16 cellular contexts compared by ENCODE assay signal in the genomic region with DNA sequence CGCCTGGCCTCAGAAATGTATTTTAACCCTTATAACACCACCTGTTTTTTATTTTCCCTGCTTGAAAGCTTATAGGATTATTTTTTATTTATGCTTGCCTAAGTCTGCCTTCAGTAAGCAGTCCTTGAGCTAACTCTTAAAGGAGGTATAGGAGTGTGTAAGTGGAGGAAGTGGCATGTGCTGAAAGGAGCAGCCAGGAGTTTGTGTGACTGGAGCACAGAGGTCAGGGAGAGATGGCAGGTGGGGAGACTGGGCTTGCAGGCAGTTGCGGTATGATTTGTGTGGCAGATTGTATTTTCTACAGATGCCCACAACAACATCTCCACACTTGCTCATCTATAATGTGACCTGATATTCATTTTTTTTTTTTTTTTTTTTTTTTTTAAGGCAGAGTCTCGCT. TPM values are rescaled to one million over a fixed set of nuclear protein-coding genes. Genes with fewer than 3 reads are reported as not detected.
DNase-seq lines count a peak whose midpoint lies in the region; ATAC-seq and TF ChIP-seq lines count a peak whose summit lies in the region.
"Had no signal": no experiment of that assay in that cellular context is flagged by ENCODE, and none has a peak within 500 bp of the region (broad histone marks: within the 10 kb centered on the region; RNA-seq: fewer than 3 reads in every experiment).

No MANE protein-coding gene starts in this region.

- peak overlapping the region; percentile 22 for H3K9ac ChIP-seq in trophoblast cell (ENCODE audit: low read length)

- TF ChIP-seq POLR2A in gastrocnemius medialis (IDR thresholded peaks at IDR 0.05), result no peak

- H2BK12ac ChIP-seq in trophoblast cell (ENCODE audit: low read length), result no peak overlapping the region

- ATAC-seq in left cardiac atrium, result no peak
- ATAC-seq in gastrocnemius medialis, result peak; percentile 62 to 70
- ATAC-seq in HG03520 (IDR thresholded peaks at IDR 0.05; ENCODE audit: unreplicated experiment), result no peak

- H3K4ac ChIP-seq in trophoblast cell (ENCODE audit: low read depth, low read length), result no peak overlapping the region

- peak overlapping the region; percentile 48 for H3K27ac ChIP-seq in left ventricle myocardium inferior (replicated peaks)
- no peak overlapping the region for H3K27ac ChIP-seq in trophoblast cell (ENCODE audit: low read depth, low read length)
- peak overlapping the region; percentile 70 to 85 (median 83) for H3K27ac ChIP-seq in gastrocnemius medialis

- intact Hi-C loops in left ventricle myocardium inferior (cut with micrococcal nuclease) (no loop called here), left cardiac atrium (cut with DNase I) (no loop called here), gastrocnemius medialis (cut with DNase I; ENCODE audit: low total_unique reads) (no loop called here)

- H3K36me3 ChIP-seq in left ventricle myocardium inferior (no peaks in the 10 kb centered on the region), trophoblast cell (ENCODE audit: control insufficient read depth in 1 of 2, insufficient read depth in 2 of 2, low read length in 2 of 2) (no peaks in the 10 kb centered on the region), gastrocnemius medialis (no peaks in the 10 kb centered on the region)

- peaks cover 9% of the 10 kb centered on the region for H3K4me1 ChIP-seq in left ventricle myocardium inferior
- no peaks in the 10 kb centered on the region for H3K4me1 ChIP-seq in trophoblast cell (ENCODE audit: control insufficient read depth in 1 of 2, insufficient read depth in 2 of 2, low read length in 2 of 2)
- H3K4me1 ChIP-seq in gastrocnemius medialis, result peaks cover 24 to 29% of the 10 kb centered on the region in 2 donors

- H4K12ac ChIP-seq in trophoblast cell (ENCODE audit: low read depth, low read length), result no peak overlapping the region

- no peaks in the 10 kb centered on the region for H3K79me2 ChIP-seq in trophoblast cell (ENCODE audit: control insufficient read depth, insufficient read depth, low read length, poor library complexity)

- no peak overlapping the region for H2BK120ac ChIP-seq in trophoblast cell (ENCODE audit: insufficient read depth, low read length, poor library complexity)

- H3K27me3 ChIP-seq in left ventricle myocardium inferior (ENCODE audit: low read depth), result no peaks in the 10 kb centered on the region
- H3K27me3 ChIP-seq in trophoblast cell (ENCODE audit: insufficient read depth, low read length), result no peaks in the 10 kb centered on the region
- H3K27me3 ChIP-seq in gastrocnemius medialis, result no peaks in the 10 kb centered on the region

- no peaks in the 10 kb centered on the region for H3K79me1 ChIP-seq in trophoblast cell (ENCODE audit: low read length)

- DNase-seq in left ventricle myocardium inferior, result no peak
- no peak for DNase-seq in left cardiac atrium
- DNase-seq in trophoblast cell, result no peak
- no peak for DNase-seq in gastrocnemius medialis
- no peak for DNase-seq in activated gamma-delta T cell (lab: John Stamatoyannopoulos, UW)
- DNase-seq: C1 segment of cervical spinal cord; Calu3; CD4-positive, alpha-beta memory T cell; COR-L47; DMS53; DMS79 treated with DMSO at 0.1 percent for 48 hours; GF-D8; GOT3; H7; HCEC 1CT had no signal

- H2AK5ac ChIP-seq in trophoblast cell (ENCODE audit: low read length), result no peak overlapping the region

- no peak overlapping the region for H4K8ac ChIP-seq in trophoblast cell (ENCODE audit: low read depth, low read length)

- in situ Hi-C loops in gastrocnemius medialis (cut with MboI; ENCODE audit: low sequenced_read_pairs in 4 of 4), result no loop called here

- no peak overlapping the region for H3K4me2 ChIP-seq in trophoblast cell (ENCODE audit: low read length)

- H3K23ac ChIP-seq in trophoblast cell (ENCODE audit: low read length), result no peak overlapping the region

- H3K18ac ChIP-seq in trophoblast cell (ENCODE audit: low read length), result no peak overlapping the region

- H4K91ac ChIP-seq in trophoblast cell (ENCODE audit: low read depth, low read length), result no peak overlapping the region

- WGBS in trophoblast cell (ENCODE audit: extremely low coverage, insufficient coverage, insufficient read length), result no CpG with 5 or more reads among the region's 3 CpGs

- H3K4me3 ChIP-seq in left ventricle myocardium inferior, result no peak overlapping the region
- H3K4me3 ChIP-seq in trophoblast cell (ENCODE audit: low read depth, low read length), result no peak overlapping the region
- H3K4me3 ChIP-seq in gastrocnemius medialis, result no peak overlapping the region

- TF ChIP-seq CTCF in left ventricle myocardium inferior (IDR thresholded peaks at IDR 0.05; ENCODE audit: borderline replicate concordance) (no peak), gastrocnemius medialis (IDR thresholded peaks at IDR 0.05 in 4 of 5, conservative IDR thresholded peaks at IDR 0.05 in 1 of 5) (no peak)

- H2BK5ac ChIP-seq in trophoblast cell (ENCODE audit: low read depth, low read length, poor library complexity), result no peak overlapping the region

- no peak overlapping the region for H2AFZ ChIP-seq in trophoblast cell (ENCODE audit: insufficient read depth, low read length, poor library complexity)

- no peak overlapping the region for H3K14ac ChIP-seq in trophoblast cell (ENCODE audit: low read length)

- H3K9me3 ChIP-seq in left ventricle myocardium inferior (replicated peaks) (no peaks in the 10 kb centered on the region), trophoblast cell (ENCODE audit: insufficient read depth, low read depth, low read length) (peaks cover 7% of the 10 kb centered on the region), gastrocnemius medialis (no peaks in the 10 kb centered on the region)

RNA-seq across cellular contexts. Expression of gene PAIP2B, which starts 27.2 kb away (rescaled TPM):
- total RNA-seq in left ventricle myocardium inferior (76.6 TPM), left cardiac atrium (10 to 100 TPM; 15.1 to 20.5 TPM), gastrocnemius medialis (10 to 100 TPM; 14.6 to 32.6 (median 15.9) TPM)
- 3.0 and 3.2 TPM in 2 replicates for polyA plus RNA-seq in trophoblast cell (2013)

Comparison
In these comparisons a context has a peak if more than half of its experiments do, and no peak if none do; other contexts are left out.
1. ATAC-seq: peak in gastrocnemius medialis (2 of 2); none in left cardiac atrium (0 of 2) and HG03520 (single experiment).